8 cellular contexts compared by ENCODE assay signal in the genomic region with DNA sequence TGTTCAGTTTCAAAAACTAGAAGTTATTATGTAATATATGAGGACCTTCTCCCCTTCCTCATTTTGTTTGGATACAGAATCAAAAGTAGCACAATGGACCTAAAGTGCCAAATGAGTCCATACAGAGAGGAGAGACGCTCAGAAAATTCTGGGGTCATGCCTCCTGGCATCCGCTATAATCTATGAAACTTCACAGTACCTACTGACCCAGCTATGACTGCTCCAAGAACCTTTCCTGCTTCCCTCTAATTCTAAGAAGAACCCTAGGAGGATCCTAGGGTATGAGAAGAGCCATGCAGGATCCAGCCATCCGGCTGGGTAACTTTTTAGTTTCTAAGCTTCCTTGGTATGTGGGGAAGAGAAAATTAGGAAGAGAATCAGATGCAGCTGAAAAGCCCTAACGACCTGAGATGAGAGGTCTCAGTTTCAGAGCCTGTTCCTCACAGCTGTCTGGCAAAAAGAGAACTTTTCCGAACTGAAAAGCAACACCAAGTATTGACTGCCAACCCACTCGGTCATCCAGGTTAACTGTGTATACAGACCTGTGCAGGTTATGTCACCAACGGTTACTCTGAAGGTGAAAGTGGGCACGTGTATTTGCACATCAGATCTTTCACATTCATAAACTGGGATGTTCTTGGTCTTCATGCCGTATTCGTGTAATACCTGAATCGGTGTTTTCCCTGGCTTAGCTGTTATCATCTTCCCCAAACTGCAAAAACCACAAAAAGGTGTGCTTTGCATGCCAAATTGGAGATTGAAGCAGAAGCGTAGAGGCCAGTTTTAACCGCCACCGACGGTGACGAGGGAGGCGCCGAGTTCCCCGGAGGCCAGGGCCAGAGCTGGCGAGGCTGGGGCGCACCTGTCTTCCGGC. TPM values are rescaled to one million over a fixed set of nuclear protein-coding genes. Genes with fewer than 3 reads are reported as not detected.
A peak's percentile ranks its signal among the peaks of the same experiment; 100 is the strongest.
DNase-seq lines count a peak whose midpoint lies in the region; ATAC-seq and TF ChIP-seq lines count a peak whose summit lies in the region.

No MANE protein-coding gene starts in this region.

- no peaks in the 10 kb centered on the region for H3K27me3 ChIP-seq in DND-41 (ENCODE audit: insufficient read depth, low read length, poor library complexity)
- H3K27me3 ChIP-seq in hepatocyte: no peaks in the 10 kb centered on the region
- H3K27me3 ChIP-seq in skeletal muscle satellite cell (ENCODE audit: control insufficient read depth, insufficient read depth, low read length): no peaks in the 10 kb centered on the region

- H3K9me3 ChIP-seq in DND-41 (ENCODE audit: insufficient read depth, low read length, severe bottlenecking): no peaks in the 10 kb centered on the region
- no peaks in the 10 kb centered on the region for H3K9me3 ChIP-seq in hepatocyte (ENCODE audit: low read depth)
- H3K9me3 ChIP-seq in skeletal muscle satellite cell (replicated peaks; ENCODE audit: low read length): no peaks in the 10 kb centered on the region

- peaks cover 3% of the 10 kb centered on the region for H3K27me3 Mint-ChIP-seq in activated CD4-positive, alpha-beta memory T cell treated with anti-CD3 and anti-CD28 coated beads, Interleukin-2, amount 10 ng/mL, durations not matched to agents 7 days and 5 days

- 11% methylated on average over 22 of the region's 22 CpGs for WGBS in hepatocyte (ENCODE audit: low lambda C conversion rate, missing lambda C conversion rate)

- CTCF ChIA-PET in activated CD4-positive, alpha-beta memory T cell treated with anti-CD3 and anti-CD28 coated beads, Interleukin-2, amount 10 ng/mL, durations not matched to agents 7 days and 5 days (lab: Charles Lee): interaction anchor here (1.0 to 5.6 kb wide), 5 partner anchors 18 to 338 kb away, joined by 3 to 29 read pairs (median 4); partner anchors contain the start of gene RBM45

- ATAC-seq in DND-41 (ENCODE audit: insufficient read depth, low read depth): no peak
- peak; percentile 58 for ATAC-seq in GM19395 (IDR thresholded peaks at IDR 0.05; ENCODE audit: unreplicated experiment)
- ATAC-seq in HG03378 (IDR thresholded peaks at IDR 0.05; ENCODE audit: unreplicated experiment): peak; percentile 41

- H3K9me2 ChIP-seq in hepatocyte (replicated peaks; ENCODE audit: insufficient read depth): no peaks in the 10 kb centered on the region

- peak overlapping the region; percentile 87 for H3K4me2 ChIP-seq in DND-41 (ENCODE audit: insufficient read depth, low read length)
- H3K4me2 ChIP-seq in hepatocyte: peak overlapping the region; percentile 92
- H3K4me2 ChIP-seq in skeletal muscle satellite cell (ENCODE audit: low read length): peak overlapping the region; percentile 82

- H3K27ac ChIP-seq in DND-41 (ENCODE audit: low read length) (peak overlapping the region; percentile 95), hepatocyte (peak overlapping the region; percentile 99)

- DNase-seq in DND-41 (no peak), hepatocyte (ENCODE audit: low spot score) (peak; percentile 37), NCI-H446 (lab: John Stamatoyannopoulos, UW) (no peak)
- no peak for DNase-seq in activated CD4-positive, alpha-beta memory T cell treated with anti-CD3 and anti-CD28 coated beads, Interleukin-2, amount 10 ng/mL, durations not matched to agents 7 days and 5 days
- DNase-seq in stimulated activated naive CD4-positive, alpha-beta T cell (lab: John Stamatoyannopoulos, UW): no peak

- H3K79me2 ChIP-seq in DND-41 (ENCODE audit: insufficient read depth, low read length): peaks cover 43% of the 10 kb centered on the region
- peaks cover 39% of the 10 kb centered on the region for H3K79me2 ChIP-seq in hepatocyte

- H3K4me3 ChIP-seq in DND-41 (ENCODE audit: low read depth in 1 of 2, low read length in 2 of 2) (peak overlapping the region; percentile 69 to 71), hepatocyte (peak overlapping the region; percentile 66), skeletal muscle satellite cell (ENCODE audit: low read length) (peak overlapping the region; percentile 97)

- no peaks in the 10 kb centered on the region for H3K9me3 Mint-ChIP-seq in activated CD4-positive, alpha-beta memory T cell treated with anti-CD3 and anti-CD28 coated beads, Interleukin-2, amount 10 ng/mL, durations not matched to agents 7 days and 5 days

- peak overlapping the region; percentile 83 for H3K4me3 Mint-ChIP-seq in activated CD4-positive, alpha-beta memory T cell treated with anti-CD3 and anti-CD28 coated beads, Interleukin-2, amount 10 ng/mL, durations not matched to agents 7 days and 5 days

- H3K9ac ChIP-seq in DND-41 (ENCODE audit: low read depth, low read length): peak overlapping the region; percentile 89
- H3K9ac ChIP-seq in skeletal muscle satellite cell (ENCODE audit: low read depth, low read length): peak overlapping the region; percentile 95

- peaks cover 19% of the 10 kb centered on the region for H4K20me1 ChIP-seq in DND-41 (ENCODE audit: insufficient read depth, low read length)
- peaks cover 21% of the 10 kb centered on the region for H4K20me1 ChIP-seq in hepatocyte (ENCODE audit: insufficient read depth, poor library complexity, severe bottlenecking)

- H3K4me1 ChIP-seq in DND-41 (ENCODE audit: insufficient read depth, low read length) (peaks cover 36% of the 10 kb centered on the region), hepatocyte (ENCODE audit: insufficient read depth) (peaks cover 16% of the 10 kb centered on the region), skeletal muscle satellite cell (ENCODE audit: control insufficient read depth, insufficient read depth, low read length) (peaks cover 18% of the 10 kb centered on the region)

- peak overlapping the region; percentile 93 for H2AFZ ChIP-seq in DND-41 (ENCODE audit: low read depth, low read length)
- peak overlapping the region; percentile 55 for H2AFZ ChIP-seq in hepatocyte

- H3K36me3 ChIP-seq in DND-41 (ENCODE audit: insufficient read depth, low read length) (peaks cover 44% of the 10 kb centered on the region), hepatocyte (replicated peaks; ENCODE audit: insufficient read depth, low read depth) (no peaks in the 10 kb centered on the region), skeletal muscle satellite cell (ENCODE audit: insufficient read depth, low read length) (peaks cover 33% of the 10 kb centered on the region)

- H3K4me1 Mint-ChIP-seq in activated CD4-positive, alpha-beta memory T cell treated with anti-CD3 and anti-CD28 coated beads, Interleukin-2, amount 10 ng/mL, durations not matched to agents 7 days and 5 days: peaks cover 30% of the 10 kb centered on the region

- TF ChIP-seq CTCF in DND-41 (IDR thresholded peaks at IDR 0.05; ENCODE audit: borderline replicate concordance, extremely low read depth, low read length, poor library complexity, severe bottlenecking): no peak
- TF ChIP-seq CTCF in hepatocyte (IDR thresholded peaks at IDR 0.05; ENCODE audit: poor library complexity): no peak

- H3K36me3 Mint-ChIP-seq in activated CD4-positive, alpha-beta memory T cell treated with anti-CD3 and anti-CD28 coated beads, Interleukin-2, amount 10 ng/mL, durations not matched to agents 7 days and 5 days (ENCODE audit: low read depth): peaks cover 30% of the 10 kb centered on the region

- POLR2A ChIA-PET in activated CD4-positive, alpha-beta memory T cell treated with anti-CD3 and anti-CD28 coated beads, Interleukin-2, amount 10 ng/mL, durations not matched to agents 7 days and 5 days (lab: Charles Lee): interaction anchor here (0.7 to 3.5 kb wide), 14 partner anchors 8 to 338 kb away, joined by 3 to 78 read pairs (median 4); partner anchors contain the start of genes PLEKHA3 and RBM45

- H3K27ac Mint-ChIP-seq in activated CD4-positive, alpha-beta memory T cell treated with anti-CD3 and anti-CD28 coated beads, Interleukin-2, amount 10 ng/mL, durations not matched to agents 7 days and 5 days: peak overlapping the region; percentile 87

RNA-seq across cellular contexts. Expression of gene PRKRA, which starts 1.0 kb away (rescaled TPM):
- 10 to 100 TPM; 35.4 to 36.5 TPM for total RNA-seq in activated CD4-positive, alpha-beta memory T cell treated with anti-CD3 and anti-CD28 coated beads, Interleukin-2, amount 10 ng/mL, durations not matched to agents 7 days and 5 days
- 51.7 and 53.0 TPM in 2 replicates for total RNA-seq in hepatocyte
- 33.4 and 39.8 TPM in 2 replicates for polyA plus RNA-seq in hepatocyte
- 41.1 and 46.3 TPM in 2 replicates for total RNA-seq in skeletal muscle satellite cell (2012; rRNA removed)

RNA-seq across cellular contexts. Expression of gene PJVK, which starts 1.2 kb away (rescaled TPM):
- total RNA-seq in activated CD4-positive, alpha-beta memory T cell treated with anti-CD3 and anti-CD28 coated beads, Interleukin-2, amount 10 ng/mL, durations not matched to agents 7 days and 5 days: 1 to 10 TPM in 1 of 2 experiments, under 1 TPM in 1; 0.91 to 1.1 TPM
- 3.8 and 3.9 TPM in 2 replicates for total RNA-seq in hepatocyte
- 3.2 and 4.6 TPM in 2 replicates for polyA plus RNA-seq in hepatocyte
- total RNA-seq in skeletal muscle satellite cell (2012; rRNA removed): 0.25 and 0.87 TPM in 2 replicates

RNA-seq across cellular contexts. Expression of gene FKBP7, which starts 28.5 kb away (rescaled TPM):
- 1 to 10 TPM; 1.6 to 1.8 TPM for total RNA-seq in activated CD4-positive, alpha-beta memory T cell treated with anti-CD3 and anti-CD28 coated beads, Interleukin-2, amount 10 ng/mL, durations not matched to agents 7 days and 5 days
- 44.9 and 45.4 TPM in 2 replicates for total RNA-seq in hepatocyte
- polyA plus RNA-seq in hepatocyte: 93.9 and 113 TPM in 2 replicates
- total RNA-seq in skeletal muscle satellite cell (2012; rRNA removed): 21.5 and 22.7 TPM in 2 replicates

RNA-seq across cellular contexts. Expression of gene PLEKHA3, which starts 30.3 kb away (rescaled TPM):
- total RNA-seq in activated CD4-positive, alpha-beta memory T cell treated with anti-CD3 and anti-CD28 coated beads, Interleukin-2, amount 10 ng/mL, durations not matched to agents 7 days and 5 days: 10 to 100 TPM; 27.7 to 28.7 TPM
- total RNA-seq in hepatocyte: 8.3 and 9.1 TPM in 2 replicates
- 19.3 and 32.1 TPM in 2 replicates for polyA plus RNA-seq in hepatocyte
- 4.3 and 4.8 TPM in 2 replicates for total RNA-seq in skeletal muscle satellite cell (2012; rRNA removed)

Comparison
In these comparisons a context has a peak if more than half of its experiments do, and no peak if none do; other contexts are left out.
1. RNA of gene FKBP7, which starts 28.5 kb away (total RNA-seq): 44.9 to 45.4 TPM in hepatocyte; 1.6 to 1.8 TPM in activated CD4-positive, alpha-beta memory T cell treated with anti-CD3 and anti-CD28 coated beads, Interleukin-2, amount 10 ng/mL, durations not matched to agents 7 days and 5 days; every median in the first group is over 10 times any median in the second.
2. Peak in every context shown above with its lines, with median percentiles within 50 percentile points of each other: H3K4me2 ChIP-seq and H3K4me3 ChIP-seq.